In the genomic region with DNA sequence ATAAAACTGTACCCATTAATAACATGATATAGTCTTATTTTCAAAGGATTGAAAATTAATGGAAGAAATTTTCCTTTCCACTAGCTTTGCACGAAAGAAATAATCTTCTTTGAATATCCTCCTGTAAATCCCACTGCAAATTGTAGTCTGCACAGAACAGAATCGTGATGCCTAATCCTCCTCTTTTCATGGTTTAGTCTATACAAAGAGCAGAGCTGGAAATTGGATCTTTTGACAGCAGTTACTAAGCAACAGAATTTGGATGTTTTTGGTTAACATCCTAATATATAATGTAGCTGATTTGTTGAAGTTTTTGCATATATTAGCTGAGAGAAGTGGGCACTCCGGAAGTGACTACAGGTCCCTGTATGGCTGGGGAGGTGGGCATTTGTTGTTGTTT, we compare ENCODE assay signal across 26 cellular contexts.
"Had no signal": no experiment of that assay in that cellular context is flagged by ENCODE, and none has a peak within 500 bp of the region (broad histone marks: within the 10 kb centered on the region; RNA-seq: fewer than 3 reads in every experiment).

No MANE protein-coding gene starts in this region.

- H3K4me1 Mint-ChIP-seq: stimulated activated effector memory CD8-positive, alpha-beta T cell treated with anti-CD3 and anti-CD28 coated beads, Interleukin-12 subunit alpha, Interleukin-12 subunit beta, amount 100 ng/mL, for 72 hours; stimulated activated naive CD8-positive, alpha-beta T cell treated with anti-CD3 and anti-CD28 coated beads, Interleukin-15, amount 100 ng/mL, for 72 hours had no signal

- H3K27me3 Mint-ChIP-seq: progenitor cell of endocrine pancreas; stimulated activated naive CD8-positive, alpha-beta T cell treated with anti-CD3 and anti-CD28 coated beads, Interleukin-15, amount 100 ng/mL, for 72 hours had no signal

- H3K4me1 ChIP-seq: esophagus muscularis mucosa, gastrocnemius medialis, testis, tibial nerve, upper lobe of right lung had no signal

- H3K9me3 ChIP-seq: esophagus muscularis mucosa, gastrocnemius medialis, heart right ventricle, ovary, testis, tibial nerve, upper lobe of right lung, vagina had no signal

- H3K27me3 ChIP-seq: esophagus muscularis mucosa, gastrocnemius medialis, heart right ventricle, ovary, testis, tibial nerve, upper lobe of right lung, vagina had no signal

- H3K4me3 ChIP-seq: coronary artery, esophagus muscularis mucosa, gastrocnemius medialis, heart right ventricle, ovary, testis, tibial nerve, upper lobe of right lung, vagina had no signal

- H3K36me3 ChIP-seq: ovary had no signal

- H3K9me3 Mint-ChIP-seq: endodermal cell; natural killer cell; neural crest cell; stimulated activated effector memory CD8-positive, alpha-beta T cell treated with anti-CD3 and anti-CD28 coated beads, Interleukin-12 subunit alpha, Interleukin-12 subunit beta, amount 100 ng/mL, for 72 hours; stimulated activated naive CD8-positive, alpha-beta T cell treated with anti-CD3 and anti-CD28 coated beads, Interleukin-15, amount 100 ng/mL, for 72 hours had no signal

- H3K27ac Mint-ChIP-seq: endodermal cell; natural killer cell; progenitor cell of endocrine pancreas; stimulated activated naive CD8-positive, alpha-beta T cell treated with anti-CD3 and anti-CD28 coated beads, Interleukin-15, amount 100 ng/mL, for 72 hours had no signal

- FAIRE-seq: islet of Langerhans, small intestine had no signal

- DNase-seq: effector CD4-positive, alpha-beta T cell; endodermal cell; gastrocnemius medialis; heart right ventricle; hypothalamus; kidney glomerular epithelial cell; mammary epithelial cell; natural killer cell; nucleus accumbens; ovary; right cardiac atrium; small intestine; stimulated activated CD4-positive, alpha-beta T cell treated with anti-CD3 and anti-CD28 coated beads, Interleukin-4, amount 100 ng/mL, for 1 hour; stimulated activated CD8-positive, alpha-beta memory T cell treated with anti-CD3 and anti-CD28 coated beads, Interleukin-4, amount 100 ng/mL, for 48 hours; stimulated activated naive CD8-positive, alpha-beta T cell treated with anti-CD3 and anti-CD28 coated beads, Interleukin-15, amount 100 ng/mL, for 72 hours; testis; upper lobe of right lung had no signal

- H3K4me3 Mint-ChIP-seq: endodermal cell; natural killer cell; neural crest cell; stimulated activated effector memory CD8-positive, alpha-beta T cell treated with anti-CD3 and anti-CD28 coated beads, Interleukin-12 subunit alpha, Interleukin-12 subunit beta, amount 100 ng/mL, for 72 hours; stimulated activated naive CD8-positive, alpha-beta T cell treated with anti-CD3 and anti-CD28 coated beads, Interleukin-15, amount 100 ng/mL, for 72 hours had no signal

- H3K27ac ChIP-seq: coronary artery, epithelial cell of prostate, esophagus muscularis mucosa, gastrocnemius medialis, heart right ventricle, ovary, testis, tibial nerve, upper lobe of right lung, vagina had no signal

- ATAC-seq: gastrocnemius medialis; heart right ventricle; natural killer cell; right cardiac atrium; stimulated activated effector memory CD8-positive, alpha-beta T cell treated with anti-CD3 and anti-CD28 coated beads, Interleukin-12 subunit alpha, Interleukin-12 subunit beta, amount 100 ng/mL, for 72 hours; stimulated activated naive CD8-positive, alpha-beta T cell treated with anti-CD3 and anti-CD28 coated beads, Interleukin-15, amount 100 ng/mL, for 72 hours; upper lobe of right lung had no signal
